20 cellular contexts compared by ENCODE assay signal in the genomic region with DNA sequence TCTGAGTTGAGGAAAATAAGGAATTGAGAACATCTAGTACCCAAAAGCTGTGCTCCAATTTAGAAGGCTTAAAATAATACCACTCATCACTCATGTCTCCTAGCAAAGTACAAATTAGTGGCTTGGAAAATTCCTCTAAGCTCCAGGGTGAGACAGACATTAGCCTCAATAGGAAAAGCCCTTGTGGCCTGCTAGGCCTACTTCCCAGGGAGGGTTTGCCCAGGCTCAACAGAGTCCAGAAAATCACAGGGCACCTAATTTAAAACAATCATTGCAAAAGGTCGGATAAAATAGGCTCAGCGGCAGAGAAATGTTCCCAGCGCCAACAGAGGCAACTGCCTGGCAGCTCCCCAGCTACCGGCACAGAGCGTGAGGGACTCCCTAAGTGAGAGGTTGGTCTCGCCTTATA.
DNase-seq lines count a peak whose midpoint lies in the region; TF ChIP-seq lines count a peak whose summit lies in the region.
"Had no signal": no experiment of that assay in that cellular context is flagged by ENCODE, and none has a peak within 500 bp of the region (broad histone marks: within the 10 kb centered on the region; RNA-seq: fewer than 3 reads in every experiment).

No MANE protein-coding gene starts in this region.

- peak overlapping the region in 57 of 59 donors; percentile 2 to 90 (median 76) for H3K27ac ChIP-seq in dorsolateral prefrontal cortex
- no peak overlapping the region for H3K27ac ChIP-seq in substantia nigra (ENCODE audit: low read depth, low read length, poor library complexity, severe bottlenecking)
- no peak overlapping the region for H3K27ac ChIP-seq in SK-N-SH (ENCODE audit: low read depth in 2 of 2, low read length in 1 of 2)
- H3K27ac ChIP-seq: BLaER1, neural progenitor cell, psoas muscle had no signal

- no peaks in the 10 kb centered on the region for H3K4me1 ChIP-seq in SK-N-SH (ENCODE audit: control insufficient read depth in 1 of 2, insufficient read depth in 2 of 2, low read depth in 1 of 2, low read length in 1 of 2)
- H3K4me1 ChIP-seq: esophagus squamous epithelium, psoas muscle had no signal

- H2AFZ ChIP-seq in SK-N-SH (ENCODE audit: low read depth), result no peak overlapping the region
- H2AFZ ChIP-seq: neural progenitor cell had no signal

- TF ChIP-seq CTCF in dorsolateral prefrontal cortex (IDR thresholded peaks at IDR 0.05 in 54 of 56, conservative IDR thresholded peaks at IDR 0.05 in 2 of 56; ENCODE audit: low read depth in 1 of 56, partially characterized antibody in 56 of 56) (no peak), GM10266 (IDR thresholded peaks at IDR 0.05; ENCODE audit: control insufficient read depth, insufficient read depth, low read depth, missing control alignments) (no peak), SK-N-SH (IDR thresholded peaks at IDR 0.05) (no peak)

- TF ChIP-seq EP300 in SK-N-SH (IDR thresholded peaks at IDR 0.05; ENCODE audit: borderline replicate concordance in 1 of 2, low read depth in 1 of 2, low read length in 1 of 2), result no peak

- H3K4me3 ChIP-seq in dorsolateral prefrontal cortex, result no peak overlapping the region
- no peak overlapping the region for H3K4me3 ChIP-seq in SK-N-SH (ENCODE audit: low read depth in 2 of 2, low read length in 1 of 2)
- H3K4me3 ChIP-seq: BLaER1, esophagus squamous epithelium, neural progenitor cell, psoas muscle had no signal

- no peak for TF ChIP-seq RAD21 in SK-N-SH (IDR thresholded peaks at IDR 0.05; ENCODE audit: low read length)

- no peaks in the 10 kb centered on the region for H3K79me2 ChIP-seq in SK-N-SH (ENCODE audit: insufficient read depth)

- POLR2A ChIA-PET in SK-N-SH (lab: Yijun Ruan, JAX), result no interaction called here

- H3K9me3 ChIP-seq in SK-N-SH, result no peaks in the 10 kb centered on the region
- H3K9me3 ChIP-seq: esophagus squamous epithelium, psoas muscle had no signal

- H3K9ac ChIP-seq in SK-N-SH, result no peak overlapping the region
- H3K9ac ChIP-seq: BLaER1, neural progenitor cell had no signal

- intact Hi-C loops in dorsolateral prefrontal cortex (cut with DNase I), result no loop called here

- H4K20me1 ChIP-seq in SK-N-SH (ENCODE audit: insufficient read depth), result no peaks in the 10 kb centered on the region
- H4K20me1 ChIP-seq: BLaER1 had no signal

- H3K36me3 ChIP-seq in SK-N-SH (replicated peaks in 1 of 2; ENCODE audit: control insufficient read depth in 1 of 2, insufficient read depth in 2 of 2, low read length in 1 of 2), result no peaks in the 10 kb centered on the region
- H3K36me3 ChIP-seq: BLaER1, esophagus squamous epithelium, neural progenitor cell had no signal

- no peak overlapping the region for H3K4me2 ChIP-seq in SK-N-SH
- H3K4me2 ChIP-seq: BLaER1, neural progenitor cell had no signal

- H3F3A ChIP-seq in SK-N-SH (replicated peaks; ENCODE audit: insufficient read depth), result no peaks in the 10 kb centered on the region

- CTCF ChIA-PET in SK-N-SH (lab: Yijun Ruan, JAX), result interaction anchor here (1.1 to 1.4 kb wide), 4 partner anchors 8 to 795 kb away, joined by 3 to 4 read pairs (median 3); no protein-coding TSS in a partner anchor

- peak in 46 of 56 donors; percentile 6 to 78 (median 32) for DNase-seq in amygdala (lab: John Stamatoyannopoulos, UW)
- DNase-seq in dorsolateral prefrontal cortex, result peak in 6 of 10 donors; percentile 43 to 68 (median 54)
- DNase-seq in hippocampal formation (lab: John Stamatoyannopoulos, UW), result peak; percentile 26 to 75
- DNase-seq in substantia nigra (lab: John Stamatoyannopoulos, UW), result peak in 34 of 49 donors; percentile 1 to 63 (median 23)
- no peak for DNase-seq in GM10266 (ENCODE audit: extremely low spot score)
- DNase-seq in SK-N-SH, result no peak
- DNase-seq in SIG-M5 (lab: John Stamatoyannopoulos, UW), result no peak
- no peak for DNase-seq in NCI-H524 (lab: John Stamatoyannopoulos, UW)
- DNase-seq: activated CD4-positive, alpha-beta T cell treated with anti-CD3 and anti-CD28 coated beads, Interleukin-2, amount 50 U/mL, for 1 hour; activated naive CD4-positive, alpha-beta T cell treated with anti-CD3 and anti-CD28 coated beads, Interleukin-2, amount 10 ng/mL, durations not matched to agents 7 days and 5 days; Calu3; esophagus squamous epithelium; NCI-H1417; NCI-H2081; OCI-M1; psoas muscle; stimulated activated CD8-positive, alpha-beta memory T cell treated with anti-CD3 and anti-CD28 coated beads, Interleukin-4, amount 100 ng/mL, for 48 hours; SW 1271 had no signal

- H3K27me3 ChIP-seq in dorsolateral prefrontal cortex, result peaks cover 0 to 14% (median 0%) of the 10 kb centered on the region in 45 donors
- no peaks in the 10 kb centered on the region for H3K27me3 ChIP-seq in SK-N-SH (ENCODE audit: insufficient read depth)
- H3K27me3 ChIP-seq: BLaER1, esophagus squamous epithelium, neural progenitor cell had no signal

- WGBS in SK-N-SH (ENCODE audit: low lambda C conversion rate), result 76% methylated on average over 6 of the region's 6 CpGs

- no peaks in the 10 kb centered on the region for H3K9me2 ChIP-seq in SK-N-SH

TF ChIP-seq in SK-N-SH, 30 proteins besides CTCF, POLR2A, EP300 and RAD21 (continues in another document):
- no peak for TF ChIP-seq RCOR1 (IDR thresholded peaks at IDR 0.05; ENCODE audit: low read length)
- TF ChIP-seq JUND (IDR thresholded peaks at IDR 0.05), result no peak
- TF ChIP-seq SMC3 (IDR thresholded peaks at IDR 0.05; ENCODE audit: low read depth, low read length), result no peak
- TF ChIP-seq PBX3 (IDR thresholded peaks at IDR 0.05), result no peak
- no peak for TF ChIP-seq ZBTB33 (IDR thresholded peaks at IDR 0.05; ENCODE audit: borderline replicate concordance, low read depth)
- TF ChIP-seq MEF2A (IDR thresholded peaks at IDR 0.05; ENCODE audit: borderline replicate concordance, low read depth), result no peak
- TF ChIP-seq, protein P1, sequence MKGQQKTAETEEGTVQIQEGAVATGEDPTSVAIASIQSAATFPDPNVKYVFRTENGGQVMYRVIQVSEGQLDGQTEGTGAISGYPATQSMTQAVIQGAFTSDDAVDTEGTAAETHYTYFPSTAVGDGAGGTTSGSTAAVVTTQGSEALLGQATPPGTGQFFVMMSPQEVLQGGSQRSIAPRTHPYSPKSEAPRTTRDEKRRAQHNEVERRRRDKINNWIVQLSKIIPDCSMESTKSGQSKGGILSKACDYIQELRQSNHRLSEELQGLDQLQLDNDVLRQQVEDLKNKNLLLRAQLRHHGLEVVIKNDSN (IDR thresholded peaks at IDR 0.05; ENCODE audit: borderline replicate concordance, low read depth), result no peak
- TF ChIP-seq GABPA (IDR thresholded peaks at IDR 0.05; ENCODE audit: low read depth), result no peak
- TF ChIP-seq RFX5 (IDR thresholded peaks at IDR 0.05; ENCODE audit: low read length), result no peak
- TF ChIP-seq MXI1 (IDR thresholded peaks at IDR 0.05; ENCODE audit: low read depth, low read length), result no peak
- TF ChIP-seq TAF1 (IDR thresholded peaks at IDR 0.05; ENCODE audit: borderline replicate concordance, low read depth, low read length), result no peak
- TF ChIP-seq USF2 (IDR thresholded peaks at IDR 0.05; ENCODE audit: borderline replicate concordance, low read depth, low read length), result no peak

Comparison
In these comparisons a context has a peak if more than half of its experiments do, and no peak if none do; other contexts are left out.
1. DNase-seq: peak in amygdala (46 of 56), dorsolateral prefrontal cortex (6 of 10), hippocampal formation (2 of 2) and substantia nigra (34 of 49); none in GM10266 (single experiment), SK-N-SH (single experiment), SIG-M5 (single experiment) and NCI-H524 (0 of 2).
2. H3K27ac ChIP-seq: peak in dorsolateral prefrontal cortex (57 of 59); none in substantia nigra (single experiment) and SK-N-SH (0 of 2).